3 cellular contexts compared by ENCODE assay signal in the genomic region with DNA sequence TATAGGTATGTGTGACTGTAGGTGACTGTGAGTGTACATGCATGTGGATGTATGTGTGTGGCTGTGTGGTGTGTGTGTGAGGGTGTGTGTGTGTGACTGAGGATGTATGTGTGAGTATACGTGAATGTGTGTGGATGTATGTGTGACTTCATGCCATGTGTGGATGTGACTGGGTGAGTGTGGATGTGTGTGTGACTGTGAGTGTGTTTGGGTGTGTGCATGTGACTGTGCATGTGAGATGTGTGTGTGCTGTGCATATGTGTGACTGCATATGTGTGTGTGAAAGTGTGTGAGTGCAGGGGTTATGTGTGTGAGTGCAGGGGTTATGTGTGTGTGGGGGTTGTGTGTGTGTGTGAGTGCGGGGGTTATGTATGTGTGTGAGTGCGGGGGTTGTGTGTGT.
TF ChIP-seq lines count a peak whose summit lies in the region.

No MANE protein-coding gene starts in this region.

TF ChIP-seq in HepG2, 621 proteins besides CTCF, POLR2A, EP300 and RAD21 (continues in another document):
- TF ChIP-seq FLYWCH1 (CRISPR knock-in tag; IDR thresholded peaks at IDR 0.05): no peak
- TF ChIP-seq, protein P1, sequence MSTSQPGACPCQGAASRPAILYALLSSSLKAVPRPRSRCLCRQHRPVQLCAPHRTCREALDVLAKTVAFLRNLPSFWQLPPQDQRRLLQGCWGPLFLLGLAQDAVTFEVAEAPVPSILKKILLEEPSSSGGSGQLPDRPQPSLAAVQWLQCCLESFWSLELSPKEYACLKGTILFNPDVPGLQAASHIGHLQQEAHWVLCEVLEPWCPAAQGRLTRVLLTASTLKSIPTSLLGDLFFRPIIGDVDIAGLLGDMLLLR (CRISPR knock-in tag; IDR thresholded peaks at IDR 0.05): no peak
- no peak for TF ChIP-seq SOX13 (IDR thresholded peaks at IDR 0.05)
- no peak for TF ChIP-seq SOX13 (CRISPR knock-in tag; conservative IDR thresholded peaks at IDR 0.05 in 1 of 2, IDR thresholded peaks at IDR 0.05 in 1 of 2)
- TF ChIP-seq ZNF780A (CRISPR knock-in tag; IDR thresholded peaks at IDR 0.05): peak; percentile 25; the same call in 1 of the 2 replicates
- TF ChIP-seq ATM (IDR thresholded peaks at IDR 0.05; ENCODE audit: borderline replicate concordance): no peak
- TF ChIP-seq IKZF1 (IDR thresholded peaks at IDR 0.05): peak; percentile 87; the same call in 1 of the 2 replicates
- TF ChIP-seq, protein P2, sequence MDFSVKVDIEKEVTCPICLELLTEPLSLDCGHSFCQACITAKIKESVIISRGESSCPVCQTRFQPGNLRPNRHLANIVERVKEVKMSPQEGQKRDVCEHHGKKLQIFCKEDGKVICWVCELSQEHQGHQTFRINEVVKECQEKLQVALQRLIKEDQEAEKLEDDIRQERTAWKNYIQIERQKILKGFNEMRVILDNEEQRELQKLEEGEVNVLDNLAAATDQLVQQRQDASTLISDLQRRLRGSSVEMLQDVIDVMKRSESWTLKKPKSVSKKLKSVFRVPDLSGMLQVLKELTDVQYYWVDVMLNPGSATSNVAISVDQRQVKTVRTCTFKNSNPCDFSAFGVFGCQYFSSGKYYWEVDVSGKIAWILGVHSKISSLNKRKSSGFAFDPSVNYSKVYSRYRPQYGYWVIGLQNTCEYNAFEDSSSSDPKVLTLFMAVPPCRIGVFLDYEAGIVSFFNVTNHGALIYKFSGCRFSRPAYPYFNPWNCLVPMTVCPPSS (IDR thresholded peaks at IDR 0.05): 0 out of 2 replicates have a peak, but pooled peaks have one; percentile 60
- TF ChIP-seq, protein P3, sequence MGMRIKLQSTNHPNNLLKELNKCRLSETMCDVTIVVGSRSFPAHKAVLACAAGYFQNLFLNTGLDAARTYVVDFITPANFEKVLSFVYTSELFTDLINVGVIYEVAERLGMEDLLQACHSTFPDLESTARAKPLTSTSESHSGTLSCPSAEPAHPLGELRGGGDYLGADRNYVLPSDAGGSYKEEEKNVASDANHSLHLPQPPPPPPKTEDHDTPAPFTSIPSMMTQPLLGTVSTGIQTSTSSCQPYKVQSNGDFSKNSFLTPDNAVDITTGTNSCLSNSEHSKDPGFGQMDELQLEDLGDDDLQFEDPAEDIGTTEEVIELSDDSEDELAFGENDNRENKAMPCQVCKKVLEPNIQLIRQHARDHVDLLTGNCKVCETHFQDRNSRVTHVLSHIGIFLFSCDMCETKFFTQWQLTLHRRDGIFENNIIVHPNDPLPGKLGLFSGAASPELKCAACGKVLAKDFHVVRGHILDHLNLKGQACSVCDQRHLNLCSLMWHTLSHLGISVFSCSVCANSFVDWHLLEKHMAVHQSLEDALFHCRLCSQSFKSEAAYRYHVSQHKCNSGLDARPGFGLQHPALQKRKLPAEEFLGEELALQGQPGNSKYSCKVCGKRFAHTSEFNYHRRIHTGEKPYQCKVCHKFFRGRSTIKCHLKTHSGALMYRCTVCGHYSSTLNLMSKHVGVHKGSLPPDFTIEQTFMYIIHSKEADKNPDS (CRISPR knock-in tag; IDR thresholded peaks at IDR 0.05): no peak
- TF ChIP-seq ZNF761 (CRISPR knock-in tag; conservative IDR thresholded peaks at IDR 0.05): no peak
- TF ChIP-seq MEF2D (CRISPR knock-in tag; IDR thresholded peaks at IDR 0.05): no peak
- TF ChIP-seq, protein P4, sequence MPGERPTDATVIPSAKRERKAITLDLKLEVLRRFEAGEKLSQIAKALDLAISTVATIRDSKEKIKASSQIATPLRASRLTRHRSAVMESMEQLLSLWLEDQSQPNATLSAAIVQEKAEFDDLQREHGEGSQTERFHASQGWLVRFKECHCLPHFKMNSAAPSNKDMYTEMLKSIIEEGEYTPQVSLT (CRISPR knock-in tag; IDR thresholded peaks at IDR 0.05; ENCODE audit: borderline replicate concordance, low read depth): no peak
- TF ChIP-seq SMYD3 (CRISPR knock-in tag; IDR thresholded peaks at IDR 0.05): no peak

TF ChIP-seq in K562, 482 proteins besides CTCF, POLR2A, EP300 and RAD21 (continues in another document):
- TF ChIP-seq OTX1 (CRISPR knock-in tag; IDR thresholded peaks at IDR 0.05) (peak; percentile 50; the same call in 1 of the 2 replicates), SREBF1 (IDR thresholded peaks at IDR 0.05; ENCODE audit: borderline replicate concordance, low read depth, low read length) (no peak), ARID2 (IDR thresholded peaks at IDR 0.05) (no peak), TSC22D4 (tag; IDR thresholded peaks at IDR 0.05) (0 out of 2 replicates have a peak, but pooled peaks have one; percentile 42), PHF20 (IDR thresholded peaks at IDR 0.05; ENCODE audit: partially characterized antibody) (peak; percentile 48), TBP (optimal IDR thresholded peaks at IDR 0.05; ENCODE audit: low read depth, low read length) (no peak), ELF4 (CRISPR knock-in tag; IDR thresholded peaks at IDR 0.05) (0 out of 2 replicates have a peak, but pooled peaks have one; percentile 68), ZFP36 (IDR thresholded peaks at IDR 0.05; ENCODE audit: low read depth, low read length, partially characterized antibody) (no peak), SUPT5H (IDR thresholded peaks at IDR 0.05) (0 out of 2 replicates have a peak, but pooled peaks have one; percentile 21), MAZ (CRISPR knock-in tag; conservative IDR thresholded peaks at IDR 0.05 in 1 of 2, IDR thresholded peaks at IDR 0.05 in 1 of 2) (no peak)
- TF ChIP-seq, protein P5, sequence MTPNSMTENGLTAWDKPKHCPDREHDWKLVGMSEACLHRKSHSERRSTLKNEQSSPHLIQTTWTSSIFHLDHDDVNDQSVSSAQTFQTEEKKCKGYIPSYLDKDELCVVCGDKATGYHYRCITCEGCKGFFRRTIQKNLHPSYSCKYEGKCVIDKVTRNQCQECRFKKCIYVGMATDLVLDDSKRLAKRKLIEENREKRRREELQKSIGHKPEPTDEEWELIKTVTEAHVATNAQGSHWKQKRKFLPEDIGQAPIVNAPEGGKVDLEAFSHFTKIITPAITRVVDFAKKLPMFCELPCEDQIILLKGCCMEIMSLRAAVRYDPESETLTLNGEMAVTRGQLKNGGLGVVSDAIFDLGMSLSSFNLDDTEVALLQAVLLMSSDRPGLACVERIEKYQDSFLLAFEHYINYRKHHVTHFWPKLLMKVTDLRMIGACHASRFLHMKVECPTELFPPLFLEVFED (CRISPR knock-in tag; conservative IDR thresholded peaks at IDR 0.05): 0 out of 2 replicates have a peak, but pooled peaks have one; percentile 28
- TF ChIP-seq, protein P6, sequence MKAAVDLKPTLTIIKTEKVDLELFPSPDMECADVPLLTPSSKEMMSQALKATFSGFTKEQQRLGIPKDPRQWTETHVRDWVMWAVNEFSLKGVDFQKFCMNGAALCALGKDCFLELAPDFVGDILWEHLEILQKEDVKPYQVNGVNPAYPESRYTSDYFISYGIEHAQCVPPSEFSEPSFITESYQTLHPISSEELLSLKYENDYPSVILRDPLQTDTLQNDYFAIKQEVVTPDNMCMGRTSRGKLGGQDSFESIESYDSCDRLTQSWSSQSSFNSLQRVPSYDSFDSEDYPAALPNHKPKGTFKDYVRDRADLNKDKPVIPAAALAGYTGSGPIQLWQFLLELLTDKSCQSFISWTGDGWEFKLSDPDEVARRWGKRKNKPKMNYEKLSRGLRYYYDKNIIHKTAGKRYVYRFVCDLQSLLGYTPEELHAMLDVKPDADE (conservative IDR thresholded peaks at IDR 0.05; ENCODE audit: control insufficient read depth, low read depth, low read length): no peak
- TF ChIP-seq, protein P7, sequence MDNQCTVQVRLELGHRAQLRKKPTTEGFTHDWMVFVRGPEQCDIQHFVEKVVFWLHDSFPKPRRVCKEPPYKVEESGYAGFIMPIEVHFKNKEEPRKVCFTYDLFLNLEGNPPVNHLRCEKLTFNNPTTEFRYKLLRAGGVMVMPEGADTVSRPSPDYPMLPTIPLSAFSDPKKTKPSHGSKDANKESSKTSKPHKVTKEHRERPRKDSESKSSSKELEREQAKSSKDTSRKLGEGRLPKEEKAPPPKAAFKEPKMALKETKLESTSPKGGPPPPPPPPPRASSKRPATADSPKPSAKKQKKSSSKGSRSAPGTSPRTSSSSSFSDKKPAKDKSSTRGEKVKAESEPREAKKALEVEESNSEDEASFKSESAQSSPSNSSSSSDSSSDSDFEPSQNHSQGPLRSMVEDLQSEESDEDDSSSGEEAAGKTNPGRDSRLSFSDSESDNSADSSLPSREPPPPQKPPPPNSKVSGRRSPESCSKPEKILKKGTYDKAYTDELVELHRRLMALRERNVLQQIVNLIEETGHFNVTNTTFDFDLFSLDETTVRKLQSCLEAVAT (IDR thresholded peaks at IDR 0.05): 0 out of 4 replicates have a peak, but pooled peaks have one; percentile 28 to 47
- TF ChIP-seq, protein P8, sequence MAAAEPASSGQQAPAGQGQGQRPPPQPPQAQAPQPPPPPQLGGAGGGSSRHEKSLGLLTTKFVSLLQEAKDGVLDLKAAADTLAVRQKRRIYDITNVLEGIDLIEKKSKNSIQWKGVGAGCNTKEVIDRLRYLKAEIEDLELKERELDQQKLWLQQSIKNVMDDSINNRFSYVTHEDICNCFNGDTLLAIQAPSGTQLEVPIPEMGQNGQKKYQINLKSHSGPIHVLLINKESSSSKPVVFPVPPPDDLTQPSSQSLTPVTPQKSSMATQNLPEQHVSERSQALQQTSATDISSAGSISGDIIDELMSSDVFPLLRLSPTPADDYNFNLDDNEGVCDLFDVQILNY (CRISPR knock-in tag; IDR thresholded peaks at IDR 0.05): no peak
- TF ChIP-seq, protein P9, sequence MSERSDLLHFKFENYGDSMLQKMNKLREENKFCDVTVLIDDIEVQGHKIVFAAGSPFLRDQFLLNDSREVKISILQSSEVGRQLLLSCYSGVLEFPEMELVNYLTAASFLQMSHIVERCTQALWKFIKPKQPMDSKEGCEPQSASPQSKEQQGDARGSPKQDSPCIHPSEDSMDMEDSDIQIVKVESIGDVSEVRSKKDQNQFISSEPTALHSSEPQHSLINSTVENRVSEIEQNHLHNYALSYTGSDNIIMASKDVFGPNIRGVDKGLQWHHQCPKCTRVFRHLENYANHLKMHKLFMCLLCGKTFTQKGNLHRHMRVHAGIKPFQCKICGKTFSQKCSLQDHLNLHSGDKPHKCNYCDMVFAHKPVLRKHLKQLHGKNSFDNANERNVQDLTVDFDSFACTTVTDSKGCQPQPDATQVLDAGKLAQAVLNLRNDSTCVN (CRISPR knock-in tag; IDR thresholded peaks at IDR 0.05): 0 out of 2 replicates have a peak, but pooled peaks have one; percentile 34

TF ChIP-seq in neural cell, 6 proteins besides CTCF, POLR2A, EP300 and RAD21:
- TF ChIP-seq, protein P10, sequence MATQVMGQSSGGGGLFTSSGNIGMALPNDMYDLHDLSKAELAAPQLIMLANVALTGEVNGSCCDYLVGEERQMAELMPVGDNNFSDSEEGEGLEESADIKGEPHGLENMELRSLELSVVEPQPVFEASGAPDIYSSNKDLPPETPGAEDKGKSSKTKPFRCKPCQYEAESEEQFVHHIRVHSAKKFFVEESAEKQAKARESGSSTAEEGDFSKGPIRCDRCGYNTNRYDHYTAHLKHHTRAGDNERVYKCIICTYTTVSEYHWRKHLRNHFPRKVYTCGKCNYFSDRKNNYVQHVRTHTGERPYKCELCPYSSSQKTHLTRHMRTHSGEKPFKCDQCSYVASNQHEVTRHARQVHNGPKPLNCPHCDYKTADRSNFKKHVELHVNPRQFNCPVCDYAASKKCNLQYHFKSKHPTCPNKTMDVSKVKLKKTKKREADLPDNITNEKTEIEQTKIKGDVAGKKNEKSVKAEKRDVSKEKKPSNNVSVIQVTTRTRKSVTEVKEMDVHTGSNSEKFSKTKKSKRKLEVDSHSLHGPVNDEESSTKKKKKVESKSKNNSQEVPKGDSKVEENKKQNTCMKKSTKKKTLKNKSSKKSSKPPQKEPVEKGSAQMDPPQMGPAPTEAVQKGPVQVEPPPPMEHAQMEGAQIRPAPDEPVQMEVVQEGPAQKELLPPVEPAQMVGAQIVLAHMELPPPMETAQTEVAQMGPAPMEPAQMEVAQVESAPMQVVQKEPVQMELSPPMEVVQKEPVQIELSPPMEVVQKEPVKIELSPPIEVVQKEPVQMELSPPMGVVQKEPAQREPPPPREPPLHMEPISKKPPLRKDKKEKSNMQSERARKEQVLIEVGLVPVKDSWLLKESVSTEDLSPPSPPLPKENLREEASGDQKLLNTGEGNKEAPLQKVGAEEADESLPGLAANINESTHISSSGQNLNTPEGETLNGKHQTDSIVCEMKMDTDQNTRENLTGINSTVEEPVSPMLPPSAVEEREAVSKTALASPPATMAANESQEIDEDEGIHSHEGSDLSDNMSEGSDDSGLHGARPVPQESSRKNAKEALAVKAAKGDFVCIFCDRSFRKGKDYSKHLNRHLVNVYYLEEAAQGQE (IDR thresholded peaks at IDR 0.05; ENCODE audit: borderline replicate concordance): no peak
- TF ChIP-seq MXI1 (conservative IDR thresholded peaks at IDR 0.05; ENCODE audit: poor library complexity, severe bottlenecking) (no peak), POLR2AphosphoS5 (IDR thresholded peaks at IDR 0.05) (no peak), SMC3 (conservative IDR thresholded peaks at IDR 0.05; ENCODE audit: poor library complexity) (no peak), EZH2 (IDR thresholded peaks at IDR 0.05; ENCODE audit: borderline replicate concordance, insufficient read depth, low read length, poor library complexity, severe bottlenecking) (no peak), TAF1 (IDR thresholded peaks at IDR 0.05; ENCODE audit: low read depth) (no peak)
